Comparison of ENCODE assay signal across 9 cellular contexts in the genomic region with DNA sequence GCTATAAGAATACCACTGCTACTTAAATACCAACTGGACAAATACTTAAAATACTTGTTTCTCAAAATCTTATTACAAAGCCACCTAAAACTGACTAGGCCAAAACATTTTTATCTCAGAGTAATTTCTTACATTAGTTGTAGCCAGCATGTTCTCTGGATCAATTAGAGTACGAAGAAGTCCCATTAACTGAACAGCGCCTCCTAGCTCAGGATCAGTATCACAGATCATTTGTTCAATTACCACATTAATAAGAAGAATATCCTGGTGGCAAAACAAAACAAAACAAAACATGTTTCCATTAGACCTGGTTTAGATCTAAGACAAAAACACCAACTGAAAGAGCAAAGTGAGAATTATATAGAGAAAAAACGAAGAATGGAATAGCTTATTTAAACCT. TPM values are rescaled to one million over a fixed set of nuclear protein-coding genes. Genes with fewer than 3 reads are reported as not detected.
A peak's percentile ranks its signal among the peaks of the same experiment; 100 is the strongest.
DNase-seq lines count a peak whose midpoint lies in the region; ATAC-seq and TF ChIP-seq lines count a peak whose summit lies in the region.
"Had no signal": no experiment of that assay in that cellular context is flagged by ENCODE, and none has a peak within 500 bp of the region (broad histone marks: within the 10 kb centered on the region; RNA-seq: fewer than 3 reads in every experiment).

No MANE protein-coding gene starts in this region.

- 100% methylated on average over 3 of the region's 3 CpGs for WGBS in mammary epithelial cell (ENCODE audit: low coverage, missing lambda C conversion rate)
- 87 to 93% methylated on average over 3 of the region's 3 CpGs for WGBS in upper lobe of left lung, 2 donors

- H3K4me2 ChIP-seq in mammary epithelial cell (ENCODE audit: insufficient read depth, low read depth, low read length), result no peak overlapping the region

- intact Hi-C loops in mammary epithelial cell (cut with micrococcal nuclease) (no loop called here), MCF 10A (cut with micrococcal nuclease) (no loop called here), left ventricle myocardium inferior (cut with micrococcal nuclease) (no loop called here)

- no peaks in the 10 kb centered on the region for H3K9me3 ChIP-seq in mammary epithelial cell (replicated peaks; ENCODE audit: insufficient read depth, low read length)
- H3K9me3 ChIP-seq in left ventricle myocardium inferior (replicated peaks), result no peaks in the 10 kb centered on the region
- H3K9me3 ChIP-seq in upper lobe of left lung, result no peaks in the 10 kb centered on the region

- BruUV-seq in mammary epithelial cell (replicated peaks; lab: Mats Ljungman, UMichigan) (no TSS peak), MCF 10A (replicated peaks; lab: Mats Ljungman, UMichigan) (no TSS peak)

- H3K9me3 Mint-ChIP-seq in MCF 10A (ENCODE audit: unreplicated experiment), result no peaks in the 10 kb centered on the region
- no peaks in the 10 kb centered on the region for H3K9me3 Mint-ChIP-seq in type B pancreatic cell
- no peaks in the 10 kb centered on the region for H3K9me3 Mint-ChIP-seq in mesothelial cell of epicardium
- H3K9me3 Mint-ChIP-seq: activated CD4-positive, alpha-beta T cell treated with anti-CD3 and anti-CD28 coated beads, Interleukin-2, amount 10 ng/mL, durations not matched to agents 24 days and 14 days had no signal

- H3K4me3 ChIP-seq in mammary epithelial cell (replicated peaks in 1 of 3; ENCODE audit: insufficient read depth in 1 of 3, low read depth in 2 of 3, low read length in 3 of 3) (no peak overlapping the region), fibroblast of pulmonary artery (replicated peaks; ENCODE audit: low read depth, low read length) (no peak overlapping the region), left ventricle myocardium inferior (no peak overlapping the region), upper lobe of left lung (no peak overlapping the region)

- H2AFZ ChIP-seq in mammary epithelial cell (ENCODE audit: low read depth, low read length), result no peak overlapping the region

- DNase-seq in mammary epithelial cell, result no peak
- DNase-seq in MCF 10A (ENCODE audit: unreplicated experiment), result no peak
- DNase-seq in NCI-H460 (ENCODE audit: extremely low read depth, low read depth), result peak; percentile 25
- DNase-seq in fibroblast of pulmonary artery (ENCODE audit: low read depth), result no peak
- DNase-seq in type B pancreatic cell (ENCODE audit: extremely low spot score, unreplicated experiment), result no peak
- DNase-seq in left ventricle myocardium inferior, result no peak
- DNase-seq in mesothelial cell of epicardium (ENCODE audit: low spot score in 2 of 2, unreplicated experiment in 2 of 2), result no peak
- no peak for DNase-seq in upper lobe of left lung
- DNase-seq: activated CD4-positive, alpha-beta T cell treated with anti-CD3 and anti-CD28 coated beads, Interleukin-2, amount 10 ng/mL, durations not matched to agents 24 days and 14 days had no signal

- H3K36me3 Mint-ChIP-seq in MCF 10A (ENCODE audit: insufficient read depth, unreplicated experiment), result peaks cover 82% of the 10 kb centered on the region
- H3K36me3 Mint-ChIP-seq in type B pancreatic cell, result peaks cover 6% of the 10 kb centered on the region
- H3K36me3 Mint-ChIP-seq in mesothelial cell of epicardium, result peaks cover 35% of the 10 kb centered on the region

- no peak for TF ChIP-seq POLR2A in upper lobe of left lung (IDR thresholded peaks at IDR 0.05)

- POLR2A ChIA-PET in MCF 10A (lab: Yijun Ruan, JAX), result interaction anchor here (1.2 kb wide), 1 partner anchor 13 kb away, joined by 6 read pairs; no protein-coding TSS in a partner anchor

- CTCF ChIA-PET in mammary epithelial cell (lab: Charles Lee; ENCODE audit: low non-redundant PET) (no interaction called here), MCF 10A (lab: Yijun Ruan, JAX) (interaction anchor here (0.8 kb wide), 2 partner anchors 21 to 332 kb away, joined by 3 read pairs; no protein-coding TSS in a partner anchor)

- no peak for TF ChIP-seq EP300 in upper lobe of left lung (IDR thresholded peaks at IDR 0.05)

- H3K27ac Mint-ChIP-seq in MCF 10A (ENCODE audit: low read depth, unreplicated experiment) (no peak overlapping the region), type B pancreatic cell (no peak overlapping the region), mesothelial cell of epicardium (no peak overlapping the region)
- H3K27ac Mint-ChIP-seq: activated CD4-positive, alpha-beta T cell treated with anti-CD3 and anti-CD28 coated beads, Interleukin-2, amount 10 ng/mL, durations not matched to agents 24 days and 14 days had no signal

- H3K4me3 Mint-ChIP-seq in MCF 10A (ENCODE audit: unreplicated experiment), result no peak overlapping the region
- H3K4me3 Mint-ChIP-seq in type B pancreatic cell, result no peak overlapping the region
- H3K4me3 Mint-ChIP-seq in mesothelial cell of epicardium, result no peak overlapping the region
- H3K4me3 Mint-ChIP-seq: activated CD4-positive, alpha-beta T cell treated with anti-CD3 and anti-CD28 coated beads, Interleukin-2, amount 10 ng/mL, durations not matched to agents 24 days and 14 days had no signal

- H3K36me3 ChIP-seq in mammary epithelial cell (ENCODE audit: insufficient read depth, low read length) (peaks cover 15% of the 10 kb centered on the region), left ventricle myocardium inferior (peaks cover 62% of the 10 kb centered on the region), upper lobe of left lung (peaks cover 0 to 76% (median 26%) of the 10 kb centered on the region in 4 donors)

- H3K27ac ChIP-seq in mammary epithelial cell (ENCODE audit: insufficient read depth, low read depth, low read length), result no peak overlapping the region
- no peak overlapping the region for H3K27ac ChIP-seq in left ventricle myocardium inferior (replicated peaks)
- no peak overlapping the region for H3K27ac ChIP-seq in upper lobe of left lung

- peaks cover 11% of the 10 kb centered on the region for H3K4me1 Mint-ChIP-seq in MCF 10A (ENCODE audit: insufficient read depth, unreplicated experiment)
- no peaks in the 10 kb centered on the region for H3K4me1 Mint-ChIP-seq in type B pancreatic cell (ENCODE audit: unreplicated experiment)
- H3K4me1 Mint-ChIP-seq in mesothelial cell of epicardium, result no peaks in the 10 kb centered on the region

- peaks cover 10% of the 10 kb centered on the region for H3K4me1 ChIP-seq in mammary epithelial cell (ENCODE audit: insufficient read depth, low read length)
- H3K4me1 ChIP-seq in left ventricle myocardium inferior, result peaks cover 14% of the 10 kb centered on the region
- H3K4me1 ChIP-seq in upper lobe of left lung, result peaks cover 0 to 5% (median 1%) of the 10 kb centered on the region in 4 donors

- H3K79me2 ChIP-seq in mammary epithelial cell (ENCODE audit: insufficient read depth, low read length), result peaks cover 7% of the 10 kb centered on the region

- in situ Hi-C loops in mammary epithelial cell (cut with MboI; ENCODE audit: low sequenced_read_pairs in 2 of 2), result no loop called here

- dilution Hi-C loops in mammary epithelial cell (cut with HindIII; ENCODE audit: low sequenced_read_pairs), result no loop called here

- TF ChIP-seq CTCF in mammary epithelial cell (conservative IDR thresholded peaks at IDR 0.05 in 1 of 2, IDR thresholded peaks at IDR 0.05 in 1 of 2; ENCODE audit: extremely low read depth in 1 of 2, insufficient read depth in 1 of 2, low read depth in 1 of 2, low read length in 2 of 2) (peak; percentile 27 to 31), MCF 10A (IDR thresholded peaks at IDR 0.05; ENCODE audit: unreplicated experiment) (no peak), fibroblast of pulmonary artery (IDR thresholded peaks at IDR 0.05; ENCODE audit: low read length, missing control alignments) (peak; percentile 25), type B pancreatic cell (conservative IDR thresholded peaks at IDR 0.05) (peak; percentile 58), left ventricle myocardium inferior (IDR thresholded peaks at IDR 0.05; ENCODE audit: borderline replicate concordance) (no peak), mesothelial cell of epicardium (IDR thresholded peaks at IDR 0.05; ENCODE audit: unreplicated experiment) (no peak), upper lobe of left lung (IDR thresholded peaks at IDR 0.05) (no peak)

- H3K9ac ChIP-seq in mammary epithelial cell (ENCODE audit: insufficient read depth, low read length), result no peak overlapping the region

- H3K27me3 Mint-ChIP-seq in MCF 10A (ENCODE audit: insufficient read depth, unreplicated experiment) (no peaks in the 10 kb centered on the region), type B pancreatic cell (no peaks in the 10 kb centered on the region), mesothelial cell of epicardium (ENCODE audit: low read depth) (no peaks in the 10 kb centered on the region)
- H3K27me3 Mint-ChIP-seq: activated CD4-positive, alpha-beta T cell treated with anti-CD3 and anti-CD28 coated beads, Interleukin-2, amount 10 ng/mL, durations not matched to agents 24 days and 14 days had no signal

- no peaks in the 10 kb centered on the region for H4K20me1 ChIP-seq in mammary epithelial cell (ENCODE audit: insufficient read depth, low read length)

- no peak for ATAC-seq in upper lobe of left lung (ENCODE audit: low FRiP score in 2 of 2)

- no peaks in the 10 kb centered on the region for H3K27me3 ChIP-seq in mammary epithelial cell (ENCODE audit: insufficient read depth, low read length)
- H3K27me3 ChIP-seq in left ventricle myocardium inferior (ENCODE audit: low read depth), result no peaks in the 10 kb centered on the region
- no peaks in the 10 kb centered on the region for H3K27me3 ChIP-seq in upper lobe of left lung

RNA-seq across cellular contexts. Expression of a gene that starts 36.0 kb away (rescaled TPM):
- 10 to 100 TPM; 44.2 to 45.0 TPM for total RNA-seq in mammary epithelial cell
- 11.4 TPM for polyA plus RNA-seq in mammary epithelial cell
- 47.0 TPM for polyA minus RNA-seq in mammary epithelial cell
- 97.2 and 97.4 TPM in 2 replicates for total RNA-seq in MCF 10A (2022)
- 67.2 and 84.5 TPM in 2 replicates for total RNA-seq in NCI-H460 (2014; rRNA removed; shearing (Covaris generic))
- polyA plus RNA-seq in NCI-H460 (2014; cell fraction: nucleus; rRNA removed), result 20.9 and 27.9 TPM in 2 replicates
- total RNA-seq in type B pancreatic cell (ENCODE audit: low replicate concordance), result 54.6 and 59.4 TPM in 2 replicates
- total RNA-seq in left ventricle myocardium inferior, result 22.9 TPM
- 52.0 to 56.2 TPM (median 54.1 TPM) in 3 replicates for total RNA-seq in mesothelial cell of epicardium
- 100 to 1,000 TPM in 1 of 6 donors, 10 to 100 TPM in 5; 37.2 to 117 (median 53.7) TPM for total RNA-seq in upper lobe of left lung

Comparison
In these comparisons a context has a peak if more than half of its experiments do, and no peak if none do; other contexts are left out.
1. CTCF ChIP-seq: peak in mammary epithelial cell (2 of 2), fibroblast of pulmonary artery (single experiment) and type B pancreatic cell (single experiment); none in MCF 10A (single experiment), left ventricle myocardium inferior (single experiment), mesothelial cell of epicardium (single experiment) and upper lobe of left lung (0 of 6).